1 cellular context compared by ENCODE assay signal in genomic region chr6:105097288-105097687, GRCh38.
TF ChIP-seq lines count a peak whose summit lies in the region.

No MANE protein-coding gene starts in this region.

TF ChIP-seq in Ishikawa, 13 proteins besides CTCF, POLR2A, EP300 and RAD21 (continued from another document):
- TF ChIP-seq REST (IDR thresholded peaks at IDR 0.05; ENCODE audit: low read depth) (no peak), ZBTB7A (IDR thresholded peaks at IDR 0.05; ENCODE audit: low read depth) (no peak), TAF1 (IDR thresholded peaks at IDR 0.05; ENCODE audit: low read depth) (no peak)
TF ChIP-seq in Ishikawa: peak in this region for 5.
